8 cellular contexts compared by ENCODE assay signal in the genomic region with DNA sequence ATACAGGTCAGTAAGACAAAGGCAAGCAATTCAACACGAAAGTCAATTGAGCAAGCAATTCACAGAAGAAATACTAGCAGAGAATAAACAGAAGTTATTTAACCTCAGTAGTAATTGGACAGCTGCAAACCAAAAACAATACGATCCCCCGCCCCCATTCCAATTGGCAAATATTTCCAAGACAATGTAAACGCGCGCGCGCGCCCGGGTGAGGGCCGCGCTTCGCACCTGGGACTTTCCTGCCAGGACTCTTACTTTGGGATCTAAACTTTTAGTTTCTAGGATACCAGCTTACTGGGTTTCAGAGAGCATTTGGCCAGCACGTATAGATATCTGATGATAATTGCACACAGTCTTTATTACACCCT. TPM values are rescaled to one million over a fixed set of nuclear protein-coding genes. Genes with fewer than 3 reads are reported as not detected.
A peak's percentile ranks its signal among the peaks of the same experiment; 100 is the strongest.
DNase-seq lines count a peak whose midpoint lies in the region; ATAC-seq and TF ChIP-seq lines count a peak whose summit lies in the region.

No MANE protein-coding gene starts in this region.

- no peaks in the 10 kb centered on the region for H3K27me3 ChIP-seq in CD8-positive, alpha-beta memory T cell (ENCODE audit: insufficient read depth, low read length, poor library complexity, severe bottlenecking)
- H3K27me3 ChIP-seq in RWPE2 (ENCODE audit: insufficient read depth, poor library complexity, severe bottlenecking) (no peaks in the 10 kb centered on the region), endocrine pancreas (ENCODE audit: control insufficient read depth, insufficient read depth, low read length) (no peaks in the 10 kb centered on the region), uterus (no peaks in the 10 kb centered on the region)

- peak overlapping the region; percentile 60 for H3K9ac ChIP-seq in endocrine pancreas (ENCODE audit: control insufficient read depth, insufficient read depth, low read length)

- no peak for DNase-seq in CD8-positive, alpha-beta memory T cell
- DNase-seq in RWPE2 (ENCODE audit: low spot score) (no peak), mucosa of gallbladder (ENCODE audit: low spot score) (peak; percentile 31), uterus (no peak), amniotic stem cell (lab: John Stamatoyannopoulos, UW) (no peak)

- H3K4me3 ChIP-seq in CD8-positive, alpha-beta memory T cell (ENCODE audit: low read length): peak overlapping the region; percentile 95
- H3K4me3 ChIP-seq in RWPE2 (ENCODE audit: severe bottlenecking) (peak overlapping the region; percentile 59), endocrine pancreas (ENCODE audit: control insufficient read depth, insufficient read depth, low read length) (peak overlapping the region; percentile 95), uterus (peak overlapping the region; percentile 50 to 70)

- TF ChIP-seq CTCF in RWPE2 (IDR thresholded peaks at IDR 0.05; ENCODE audit: poor library complexity, severe bottlenecking): no peak
- no peak for TF ChIP-seq CTCF in uterus (IDR thresholded peaks at IDR 0.05)

- H3K4me1 ChIP-seq in CD8-positive, alpha-beta memory T cell (ENCODE audit: insufficient read depth, low read length): peaks cover 13% of the 10 kb centered on the region
- H3K4me1 ChIP-seq in RWPE2 (ENCODE audit: insufficient read depth, poor library complexity, severe bottlenecking) (peaks cover 13% of the 10 kb centered on the region), endocrine pancreas (ENCODE audit: control insufficient read depth, insufficient read depth, low read length) (no peaks in the 10 kb centered on the region), uterus (no peaks in the 10 kb centered on the region)

- peaks cover 6% of the 10 kb centered on the region for H3K36me3 ChIP-seq in CD8-positive, alpha-beta memory T cell (ENCODE audit: insufficient read depth, low read length)
- peaks cover 35% of the 10 kb centered on the region for H3K36me3 ChIP-seq in RWPE2 (ENCODE audit: low read depth)
- H3K36me3 ChIP-seq in endocrine pancreas (ENCODE audit: control insufficient read depth, insufficient read depth, low read length): peaks cover 6% of the 10 kb centered on the region
- H3K36me3 ChIP-seq in uterus: no peaks in the 10 kb centered on the region

- POLR2A ChIA-PET in CD8-positive, alpha-beta memory T cell (lab: Charles Lee): interaction anchor here (2.3 to 2.7 kb wide), 2 partner anchors 8 to 65 kb away, joined by 22 to 25 read pairs; a partner anchor contains a TSS

- H3K4me3 Mint-ChIP-seq in CD8-positive, alpha-beta memory T cell: peak overlapping the region; percentile 78 to 96 (median 87)

- H3K27me3 Mint-ChIP-seq in CD8-positive, alpha-beta memory T cell: no peaks in the 10 kb centered on the region

- peak overlapping the region; percentile 58 for H3K27ac ChIP-seq in CD8-positive, alpha-beta memory T cell (ENCODE audit: low read depth, low read length)
- H3K27ac ChIP-seq in RWPE2 (ENCODE audit: poor library complexity, severe bottlenecking): peak overlapping the region; percentile 67
- H3K27ac ChIP-seq in uterus: peak overlapping the region; percentile 77 to 84

- ATAC-seq in HG03432 (IDR thresholded peaks at IDR 0.05; ENCODE audit: unreplicated experiment): peak; percentile 1
- ATAC-seq in RWPE2 (ENCODE audit: low read depth): peak; percentile 20
- no peak for ATAC-seq in HG02885 (IDR thresholded peaks at IDR 0.05; ENCODE audit: poor library complexity, unreplicated experiment)

- no peaks in the 10 kb centered on the region for H3K9me3 Mint-ChIP-seq in CD8-positive, alpha-beta memory T cell

- CTCF ChIA-PET in CD8-positive, alpha-beta memory T cell (lab: Charles Lee): interaction anchor here (1.1 to 2.4 kb wide), 2 partner anchors 8 to 16 kb away, joined by 3 to 11 read pairs; a partner anchor contains a TSS

- intact Hi-C loops in uterus (cut with DNase I; ENCODE audit: low total_unique reads): no loop called here

- H3K36me3 Mint-ChIP-seq in CD8-positive, alpha-beta memory T cell: peaks cover 2 to 41% (median 6%) of the 10 kb centered on the region in 3 donors

- no peaks in the 10 kb centered on the region for H3K9me3 ChIP-seq in CD8-positive, alpha-beta memory T cell (ENCODE audit: low read length)
- H3K9me3 ChIP-seq in RWPE2 (ENCODE audit: severe bottlenecking) (no peaks in the 10 kb centered on the region), endocrine pancreas (ENCODE audit: control insufficient read depth, low read length) (no peaks in the 10 kb centered on the region), uterus (no peaks in the 10 kb centered on the region)

- no peak for TF ChIP-seq POLR2A in uterus (IDR thresholded peaks at IDR 0.05)

- peaks cover 16 to 40% (median 28%) of the 10 kb centered on the region in 3 donors for H3K4me1 Mint-ChIP-seq in CD8-positive, alpha-beta memory T cell

- H3K27ac Mint-ChIP-seq in CD8-positive, alpha-beta memory T cell: peak overlapping the region; percentile 25 to 96 (median 85)

RNA-seq across cellular contexts. Expression of a gene that starts 8.5 kb away (rescaled TPM):
- 10 to 100 TPM; 40.4 to 41.9 TPM for total RNA-seq in CD8-positive, alpha-beta memory T cell
- 32.6 TPM for polyA plus RNA-seq in CD8-positive, alpha-beta memory T cell
- total RNA-seq in mucosa of gallbladder: 54.7 TPM
- 10 to 100 TPM in 3 of 4 donors, 1 to 10 TPM in 1; 8.2 to 59.2 (median 42.1) TPM for total RNA-seq in uterus
